ENCODE assay signal across 8 cellular contexts in genomic region chr7:136086712-136087111, GRCh38.
DNase-seq lines count a peak whose midpoint lies in the region; ATAC-seq and TF ChIP-seq lines count a peak whose summit lies in the region.

No MANE protein-coding gene starts in this region.

- peak; percentile 85 for ATAC-seq in HG02642 (IDR thresholded peaks at IDR 0.05; ENCODE audit: poor library complexity, unreplicated experiment)
- ATAC-seq in stimulated activated naive B cell treated with anti-CD40 and anti-IgM and Interleukin-4, amounts not matched to agents 10 μg/mL and 1 μg/mL and 100 μg/mL, for 72 hours (replicated peaks) = peak; percentile 78 to 96

- H3K4me3 ChIP-seq in kidney epithelial cell (ENCODE audit: low read depth, low read length) = no peak overlapping the region

- TF ChIP-seq CTCF in kidney epithelial cell (IDR thresholded peaks at IDR 0.05; ENCODE audit: insufficient read depth, low read length, poor library complexity, severe bottlenecking) = no peak

- H3K27ac ChIP-seq in caudate nucleus (ENCODE audit: low read depth, low read length) = no peak overlapping the region

- DNase-seq in activated T-cell treated with anti-CD3 and anti-CD28 coated beads, Interleukin-2, amount 50 U/mL, for 24 hours = no peak
- no peak for DNase-seq in activated T-cell treated with anti-CD3 and anti-CD28 coated beads, Interleukin-2, amount 50 U/mL, for 1 hour
- DNase-seq in NCI-H2227 treated with DMSO at 0.1 percent for 48 hours (lab: John Stamatoyannopoulos, UW) = peak; percentile 89
- DNase-seq in caudate nucleus (lab: John Stamatoyannopoulos, UW) = peak in 57 of 61 donors; percentile 1 to 79 (median 38)
- peak; percentile 32 for DNase-seq in kidney epithelial cell (ENCODE audit: low read depth)
- DNase-seq in stimulated activated naive B cell treated with anti-CD40 and anti-IgM and Interleukin-4, amounts not matched to agents 10 μg/mL and 1 μg/mL and 100 μg/mL, for 72 hours = peak; percentile 4
- no peak for DNase-seq in NCI-H345 treated with DMSO at 0.1 percent for 48 hours (lab: John Stamatoyannopoulos, UW; ENCODE audit: unreplicated experiment)

- no peaks in the 10 kb centered on the region for H3K36me3 Mint-ChIP-seq in activated T-cell treated with anti-CD3 and anti-CD28 coated beads, Interleukin-2, amount 50 U/mL, for 24 hours (ENCODE audit: low read depth)
- H3K36me3 Mint-ChIP-seq in stimulated activated naive B cell treated with anti-CD40 and anti-IgM and Interleukin-4, amounts not matched to agents 10 μg/mL and 1 μg/mL and 100 μg/mL, for 72 hours = no peaks in the 10 kb centered on the region

- no peaks in the 10 kb centered on the region for H3K27me3 ChIP-seq in kidney epithelial cell (ENCODE audit: control insufficient read depth, insufficient read depth, low read length)

- H3K9me3 Mint-ChIP-seq in activated T-cell treated with anti-CD3 and anti-CD28 coated beads, Interleukin-2, amount 50 U/mL, for 24 hours = no peaks in the 10 kb centered on the region
- peaks cover 0 to 3% of the 10 kb centered on the region in 2 donors for H3K9me3 Mint-ChIP-seq in stimulated activated naive B cell treated with anti-CD40 and anti-IgM and Interleukin-4, amounts not matched to agents 10 μg/mL and 1 μg/mL and 100 μg/mL, for 72 hours

- no peaks in the 10 kb centered on the region for H3K36me3 ChIP-seq in kidney epithelial cell (ENCODE audit: control insufficient read depth, insufficient read depth, low read length)

- peaks cover 1% of the 10 kb centered on the region for H3K4me1 Mint-ChIP-seq in activated T-cell treated with anti-CD3 and anti-CD28 coated beads, Interleukin-2, amount 50 U/mL, for 24 hours (ENCODE audit: low read depth)
- peaks cover 0 to 4% of the 10 kb centered on the region in 2 donors for H3K4me1 Mint-ChIP-seq in stimulated activated naive B cell treated with anti-CD40 and anti-IgM and Interleukin-4, amounts not matched to agents 10 μg/mL and 1 μg/mL and 100 μg/mL, for 72 hours

- H3K27me3 Mint-ChIP-seq in activated T-cell treated with anti-CD3 and anti-CD28 coated beads, Interleukin-2, amount 50 U/mL, for 24 hours = no peaks in the 10 kb centered on the region
- H3K27me3 Mint-ChIP-seq in stimulated activated naive B cell treated with anti-CD40 and anti-IgM and Interleukin-4, amounts not matched to agents 10 μg/mL and 1 μg/mL and 100 μg/mL, for 72 hours = no peaks in the 10 kb centered on the region

- H3K27ac Mint-ChIP-seq in activated T-cell treated with anti-CD3 and anti-CD28 coated beads, Interleukin-2, amount 50 U/mL, for 24 hours = no peak overlapping the region
- no peak overlapping the region for H3K27ac Mint-ChIP-seq in stimulated activated naive B cell treated with anti-CD40 and anti-IgM and Interleukin-4, amounts not matched to agents 10 μg/mL and 1 μg/mL and 100 μg/mL, for 72 hours

- H3K4me3 Mint-ChIP-seq in activated T-cell treated with anti-CD3 and anti-CD28 coated beads, Interleukin-2, amount 50 U/mL, for 24 hours = peak overlapping the region; percentile 1
- H3K4me3 Mint-ChIP-seq in stimulated activated naive B cell treated with anti-CD40 and anti-IgM and Interleukin-4, amounts not matched to agents 10 μg/mL and 1 μg/mL and 100 μg/mL, for 72 hours = peak overlapping the region; percentile 4 to 72

Comparison
In these comparisons a context has a peak if more than half of its experiments do, and no peak if none do; other contexts are left out.
1. DNase-seq: peak in NCI-H2227 treated with DMSO at 0.1 percent for 48 hours (single experiment), caudate nucleus (57 of 61), kidney epithelial cell (single experiment) and stimulated activated naive B cell treated with anti-CD40 and anti-IgM and Interleukin-4, amounts not matched to agents 10 μg/mL and 1 μg/mL and 100 μg/mL, for 72 hours (single experiment); none in activated T-cell treated with anti-CD3 and anti-CD28 coated beads, Interleukin-2, amount 50 U/mL, for 24 hours (single experiment), activated T-cell treated with anti-CD3 and anti-CD28 coated beads, Interleukin-2, amount 50 U/mL, for 1 hour (single experiment) and NCI-H345 treated with DMSO at 0.1 percent for 48 hours (single experiment).